8 cellular contexts compared by ENCODE assay signal in the genomic region with DNA sequence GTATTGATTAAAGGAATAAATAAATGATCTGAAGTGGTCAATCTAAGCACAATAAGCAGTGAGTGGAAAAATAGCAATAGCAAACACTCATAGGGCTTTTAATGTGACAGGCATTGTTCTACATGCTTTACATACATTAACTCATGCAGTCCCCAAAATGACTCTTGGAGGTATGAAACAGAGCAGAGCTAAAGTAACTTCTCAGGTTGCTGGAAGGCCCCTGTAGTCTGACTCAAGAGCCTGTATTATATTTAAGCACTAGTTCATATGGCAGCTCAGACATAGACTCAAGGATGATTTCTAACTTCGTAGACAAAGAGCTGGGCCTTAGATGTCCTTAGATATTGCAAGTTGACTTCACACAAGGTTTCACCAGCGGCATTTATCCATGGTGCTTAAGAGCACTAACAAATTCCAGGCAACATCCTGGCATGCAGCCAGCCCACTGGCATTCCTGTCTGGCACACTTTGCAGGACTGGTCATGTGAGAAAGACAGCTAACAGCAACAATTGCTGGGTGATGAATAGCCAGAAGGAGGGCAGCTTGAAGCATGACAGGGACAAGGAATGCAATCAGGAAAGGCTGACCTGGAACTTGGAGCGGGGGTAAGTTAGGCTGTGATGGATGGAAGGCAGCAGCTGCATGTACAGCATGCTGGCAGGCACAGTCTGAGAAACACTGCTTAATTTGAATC. TPM values are rescaled to one million over a fixed set of nuclear protein-coding genes. Genes with fewer than 3 reads are reported as not detected.
DNase-seq lines count a peak whose midpoint lies in the region; ATAC-seq and TF ChIP-seq lines count a peak whose summit lies in the region.

No MANE protein-coding gene starts in this region.

- POLR2A ChIA-PET in naive thymus-derived CD8-positive, alpha-beta T cell (lab: Charles Lee): interaction anchor here (1.2 kb wide), 1 partner anchor 15 kb away, joined by 4 read pairs; no protein-coding TSS in a partner anchor

- H3K27me3 Mint-ChIP-seq in brain: peaks cover 4% of the 10 kb centered on the region
- no peaks in the 10 kb centered on the region for H3K27me3 Mint-ChIP-seq in naive thymus-derived CD8-positive, alpha-beta T cell

- H3K27ac Mint-ChIP-seq in brain: peak overlapping the region; percentile 27 to 91 (median 43)
- no peak overlapping the region for H3K27ac Mint-ChIP-seq in naive thymus-derived CD8-positive, alpha-beta T cell

- ATAC-seq in HG02840 (IDR thresholded peaks at IDR 0.05; ENCODE audit: low FRiP score, unreplicated experiment) (no peak), GM18520 (IDR thresholded peaks at IDR 0.05; ENCODE audit: unreplicated experiment) (no peak), GM19467 (IDR thresholded peaks at IDR 0.05; ENCODE audit: unreplicated experiment) (no peak)
- ATAC-seq in naive thymus-derived CD8-positive, alpha-beta T cell: no peak

- TF ChIP-seq CTCF in brain (conservative IDR thresholded peaks at IDR 0.05): no peak

- DNase-seq in AG08395 (ENCODE audit: low spot score): peak; percentile 88
- DNase-seq in NCI-H1105 (lab: John Stamatoyannopoulos, UW): peak; percentile 84
- DNase-seq in left kidney (ENCODE audit: low read depth, low spot score): peak; percentile 96
- no peak for DNase-seq in naive thymus-derived CD8-positive, alpha-beta T cell

- H3K4me1 Mint-ChIP-seq in brain: peaks cover 21% of the 10 kb centered on the region
- no peaks in the 10 kb centered on the region for H3K4me1 Mint-ChIP-seq in naive thymus-derived CD8-positive, alpha-beta T cell

- H3K36me3 Mint-ChIP-seq in brain: peaks cover 23% of the 10 kb centered on the region
- H3K36me3 Mint-ChIP-seq in naive thymus-derived CD8-positive, alpha-beta T cell: peaks cover 10 to 33% (median 20%) of the 10 kb centered on the region in 3 donors

- peaks cover 6 to 15% (median 12%) of the 10 kb centered on the region in 5 experiments for H3K9me3 Mint-ChIP-seq in brain
- peaks cover 0 to 30% (median 11%) of the 10 kb centered on the region in 9 donors for H3K9me3 Mint-ChIP-seq in naive thymus-derived CD8-positive, alpha-beta T cell

- peak overlapping the region in 3 of 5 experiments; percentile 55 to 61 (median 59) for H3K4me3 Mint-ChIP-seq in brain
- H3K4me3 Mint-ChIP-seq in naive thymus-derived CD8-positive, alpha-beta T cell: no peak overlapping the region

RNA-seq across cellular contexts. Expression of gene KTN1, which starts 22.9 kb away (rescaled TPM):
- polyA plus RNA-seq in brain (ENCODE audit: insufficient read depth, low read depth, low replicate concordance): 22.8 TPM
- total RNA-seq in naive thymus-derived CD8-positive, alpha-beta T cell: 100 to 1,000 TPM; 131 to 142 TPM
- 10 to 100 TPM; 16.1 to 30.1 (median 17.0) TPM for polyA plus RNA-seq in naive thymus-derived CD8-positive, alpha-beta T cell

Comparison
In these comparisons a context has a peak if more than half of its experiments do, and no peak if none do; other contexts are left out.
1. DNase-seq: peak in AG08395 (single experiment), NCI-H1105 (single experiment) and left kidney (single experiment); none in naive thymus-derived CD8-positive, alpha-beta T cell (0 of 10).
2. H3K27ac Mint-ChIP-seq: peak in brain (5 of 5); none in naive thymus-derived CD8-positive, alpha-beta T cell (0 of 10).
3. H3K4me3 Mint-ChIP-seq: peak in brain (3 of 5); none in naive thymus-derived CD8-positive, alpha-beta T cell (0 of 10).